8 cellular contexts compared by ENCODE assay signal in genomic region chr12:57845478-57846284, GRCh38. TPM values are rescaled to one million over a fixed set of nuclear protein-coding genes. Genes with fewer than 3 reads are reported as not detected.
DNase-seq lines count a peak whose midpoint lies in the region; ATAC-seq and TF ChIP-seq lines count a peak whose summit lies in the region.

No MANE protein-coding gene starts in this region.

- H3K4me2 ChIP-seq in BLaER1 treated with 17β-estradiol and CSF1 and Interleukin-3, amounts not matched to agents 10 nM and 100 nM: peak overlapping the region; percentile 91 to 99 (median 95)

- peak; percentile 30 for ATAC-seq in GM19351 (IDR thresholded peaks at IDR 0.05; ENCODE audit: unreplicated experiment)
- ATAC-seq in HG03460 (IDR thresholded peaks at IDR 0.05; ENCODE audit: unreplicated experiment): peak; percentile 28
- peak; percentile 59 to 67 (median 62) for ATAC-seq in psoas muscle

- no peaks in the 10 kb centered on the region for H3K9me3 ChIP-seq in BLaER1 treated with 17β-estradiol and CSF1 and Interleukin-3, amounts not matched to agents 10 nM and 100 nM (replicated peaks in 1 of 11)
- H3K9me3 ChIP-seq in right atrium auricular region (no peaks in the 10 kb centered on the region), psoas muscle (no peaks in the 10 kb centered on the region)

- peaks cover 49 to 59% (median 53%) of the 10 kb centered on the region in 11 experiments for H4K20me1 ChIP-seq in BLaER1 treated with 17β-estradiol and CSF1 and Interleukin-3, amounts not matched to agents 10 nM and 100 nM

- peak overlapping the region; percentile 91 to 98 (median 94) for H3K9ac ChIP-seq in BLaER1 treated with 17β-estradiol and CSF1 and Interleukin-3, amounts not matched to agents 10 nM and 100 nM

- H3K27ac ChIP-seq in BLaER1 treated with 17β-estradiol and CSF1 and Interleukin-3, amounts not matched to agents 10 nM and 100 nM: peak overlapping the region; percentile 90 to 99 (median 94)
- H3K27ac ChIP-seq in angular gyrus (ENCODE audit: low read depth, low read length): peak overlapping the region; percentile 99
- peak overlapping the region; percentile 99 to 100 for H3K27ac ChIP-seq in right atrium auricular region
- H3K27ac ChIP-seq in psoas muscle: peak overlapping the region; percentile 100

- peaks cover 9 to 17% (median 12%) of the 10 kb centered on the region in 11 experiments; a peak in 20 of 22 replicates for H3K27me3 ChIP-seq in BLaER1 treated with 17β-estradiol and CSF1 and Interleukin-3, amounts not matched to agents 10 nM and 100 nM
- no peaks in the 10 kb centered on the region for H3K27me3 ChIP-seq in right atrium auricular region
- H3K27me3 ChIP-seq in psoas muscle (ENCODE audit: insufficient read depth in 3 of 3, low read length in 2 of 3): no peaks in the 10 kb centered on the region

- TF ChIP-seq CTCF in right atrium auricular region (IDR thresholded peaks at IDR 0.05) (no peak), psoas muscle (IDR thresholded peaks at IDR 0.05) (no peak)

- 0 to 1% (median 0%) methylated on average over 61 to 81 of the region's 81 CpGs for WGBS in psoas muscle, 3 donors

- intact Hi-C loops in psoas muscle (cut with DNase I): no loop called here

- DNase-seq in T follicular helper cell (ENCODE audit: low read depth): peak; percentile 36
- DNase-seq in right atrium auricular region (ENCODE audit: low spot score): peak; percentile 85
- DNase-seq in psoas muscle: peak; percentile 81 to 91
- no peak for DNase-seq in DMS153 treated with DMSO at 0.1 percent for 48 hours (lab: John Stamatoyannopoulos, UW; ENCODE audit: unreplicated experiment)

- peaks cover 53 to 65% (median 58%) of the 10 kb centered on the region in 10 experiments for H3K4me1 ChIP-seq in BLaER1 treated with 17β-estradiol and CSF1 and Interleukin-3, amounts not matched to agents 10 nM and 100 nM
- H3K4me1 ChIP-seq in right atrium auricular region: peaks cover 0 to 44% of the 10 kb centered on the region in 2 donors
- peaks cover 64% of the 10 kb centered on the region for H3K4me1 ChIP-seq in psoas muscle

- H3K4me3 ChIP-seq in BLaER1 treated with 17β-estradiol and CSF1 and Interleukin-3, amounts not matched to agents 10 nM and 100 nM: peak overlapping the region; percentile 80 to 100 (median 94)
- H3K4me3 ChIP-seq in right atrium auricular region (peak overlapping the region; percentile 96), psoas muscle (peak overlapping the region; percentile 96)

- peaks cover 0 to 8% (median 0%) of the 10 kb centered on the region in 11 experiments; a peak in 4 of 22 replicates for H3K36me3 ChIP-seq in BLaER1 treated with 17β-estradiol and CSF1 and Interleukin-3, amounts not matched to agents 10 nM and 100 nM
- H3K36me3 ChIP-seq in right atrium auricular region (no peaks in the 10 kb centered on the region), psoas muscle (ENCODE audit: insufficient read depth in 1 of 2, low read depth in 1 of 2) (peaks cover 0 to 14% of the 10 kb centered on the region in 2 donors)

RNA-seq across cellular contexts. Expression of gene CTDSP2, which starts 0.8 kb away (rescaled TPM):
- total RNA-seq in right atrium auricular region: 100 to 1,000 TPM in 1 of 2 donors, 10 to 100 TPM in 1; 67.6 to 105 TPM
- 10 to 100 TPM; 71.3 to 91.8 (median 80.0) TPM for total RNA-seq in psoas muscle
- 10 to 100 TPM; 13.9 to 64.7 (median 44.5) TPM for polyA plus RNA-seq in psoas muscle

RNA-seq across cellular contexts. Expression of gene AVIL, which starts 27.1 kb away (rescaled TPM):
- total RNA-seq in right atrium auricular region: 1 to 10 TPM; 1.3 to 2.6 TPM
- 1 to 10 TPM; 1.9 to 7.5 (median 4.7) TPM for total RNA-seq in psoas muscle
- 1 to 10 TPM in 2 of 3 donors, under 1 TPM in 1; 0.94 to 4.6 (median 1.8) TPM for polyA plus RNA-seq in psoas muscle
